8 cellular contexts compared by ENCODE assay signal in the genomic region with DNA sequence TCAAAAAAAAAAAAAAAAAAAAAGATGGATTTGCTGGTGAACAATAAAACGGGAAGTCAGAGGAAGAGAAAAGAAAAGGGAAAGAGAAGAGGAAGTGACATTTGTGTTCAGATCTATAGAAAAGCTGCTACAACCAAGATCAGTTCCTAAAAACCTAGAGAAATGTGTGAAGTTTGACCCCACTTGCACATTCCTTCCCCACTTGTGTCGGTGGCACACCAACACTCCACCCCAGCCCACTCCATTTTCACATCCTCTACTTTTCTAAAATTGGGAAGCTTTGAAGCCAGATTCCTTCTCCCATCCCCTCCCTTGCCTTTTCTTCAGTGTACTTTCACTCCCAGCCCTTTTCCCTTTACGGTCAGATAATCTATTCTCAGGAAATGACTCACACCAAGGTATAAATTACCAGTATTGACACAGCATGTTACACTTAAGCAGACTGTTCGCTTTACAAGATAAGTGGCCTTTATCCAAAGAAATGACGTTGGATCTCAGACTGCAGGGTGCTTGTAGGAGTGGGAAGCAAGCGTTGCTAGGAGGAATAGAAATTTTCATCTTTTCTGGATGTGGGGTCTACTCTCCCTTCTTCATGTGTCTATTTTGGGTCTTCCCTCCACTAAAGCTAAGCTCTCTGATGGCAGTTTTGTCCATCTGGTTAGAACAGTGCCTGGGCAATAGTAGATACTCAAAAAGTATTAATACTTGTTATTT.
DNase-seq lines count a peak whose midpoint lies in the region; TF ChIP-seq lines count a peak whose summit lies in the region.

No MANE protein-coding gene starts in this region.

- no peaks in the 10 kb centered on the region for H4K20me1 ChIP-seq in SK-N-SH (ENCODE audit: insufficient read depth)

- H3K9me3 ChIP-seq in SK-N-SH (no peaks in the 10 kb centered on the region), cardiac muscle cell (ENCODE audit: low read depth) (no peaks in the 10 kb centered on the region), stomach (no peaks in the 10 kb centered on the region), sigmoid colon (no peaks in the 10 kb centered on the region)

- no peak for TF ChIP-seq RAD21 in SK-N-SH (IDR thresholded peaks at IDR 0.05; ENCODE audit: low read length)

- WGBS in SK-N-SH (ENCODE audit: low lambda C conversion rate), result 17% methylated on average over 6 of the region's 6 CpGs
- 8 to 19% (median 10%) methylated on average over 6 of the region's 6 CpGs for WGBS in stomach, 5 donors
- WGBS in sigmoid colon, 2 donors, result 4 to 34% methylated on average over 6 of the region's 6 CpGs

- peak; percentile 46 for DNase-seq in AG04449 (ENCODE audit: low read depth, low spot score)
- peak; percentile 89 for DNase-seq in LNCaP clone FGC (ENCODE audit: low read depth)
- no peak for DNase-seq in SK-N-SH
- DNase-seq in cardiac muscle cell (ENCODE audit: low read depth in 1 of 2, low spot score in 1 of 2), result peak; percentile 32 to 93
- no peak for DNase-seq in stomach
- DNase-seq in coronary artery (ENCODE audit: low spot score), result no peak
- DNase-seq in GM10266 (ENCODE audit: extremely low spot score), result no peak
- DNase-seq in sigmoid colon, result no peak

- TF ChIP-seq EP300 in SK-N-SH (IDR thresholded peaks at IDR 0.05; ENCODE audit: borderline replicate concordance in 1 of 2, low read depth in 1 of 2, low read length in 1 of 2) (peak in 1 of 2 experiments; percentile 77; a peak in 2 of 4 replicates), stomach (IDR thresholded peaks at IDR 0.05) (no peak), sigmoid colon (IDR thresholded peaks at IDR 0.05) (no peak)

- no peaks in the 10 kb centered on the region for H3K9me2 ChIP-seq in SK-N-SH

- H2AFZ ChIP-seq in SK-N-SH (ENCODE audit: low read depth), result peak overlapping the region; percentile 65; the same call in 1 of the 2 replicates

- peak overlapping the region; percentile 53; the same call in 1 of the 2 replicates for H3K4me2 ChIP-seq in SK-N-SH

- H3K36me3 ChIP-seq in SK-N-SH (replicated peaks in 1 of 2; ENCODE audit: control insufficient read depth in 1 of 2, insufficient read depth in 2 of 2, low read length in 1 of 2) (no peaks in the 10 kb centered on the region), cardiac muscle cell (no peaks in the 10 kb centered on the region), stomach (no peaks in the 10 kb centered on the region), sigmoid colon (no peaks in the 10 kb centered on the region)

- POLR2A ChIA-PET in AG04449 (lab: Yijun Ruan, JAX) (no interaction called here), SK-N-SH (lab: Yijun Ruan, JAX) (no interaction called here)

- H3K9ac ChIP-seq in SK-N-SH, result peak overlapping the region; percentile 35; the same call in 1 of the 2 replicates

- CTCF ChIA-PET in AG04449 (lab: Yijun Ruan, JAX) (no interaction called here), SK-N-SH (lab: Yijun Ruan, JAX) (interaction anchor here (0.5 kb wide), 1 partner anchor 1989 kb away, joined by 3 read pairs; no protein-coding TSS in a partner anchor)

- H3K27ac ChIP-seq in SK-N-SH (ENCODE audit: low read depth in 2 of 2, low read length in 1 of 2) (peak overlapping the region in 1 of 2 experiments; percentile 89; a peak in 2 of 4 replicates), cardiac muscle cell (peak overlapping the region; percentile 4), stomach (peak overlapping the region; percentile 71 to 89 (median 78)), coronary artery (peak overlapping the region in 1 of 2 donors; percentile 50), sigmoid colon (peak overlapping the region in 2 of 4 donors; percentile 44 to 47)

- no peaks in the 10 kb centered on the region for H3K27me3 ChIP-seq in SK-N-SH (ENCODE audit: insufficient read depth)
- no peaks in the 10 kb centered on the region for H3K27me3 ChIP-seq in cardiac muscle cell
- H3K27me3 ChIP-seq in stomach, result no peaks in the 10 kb centered on the region
- H3K27me3 ChIP-seq in sigmoid colon, result no peaks in the 10 kb centered on the region

- H3K4me1 ChIP-seq in SK-N-SH (ENCODE audit: control insufficient read depth in 1 of 2, insufficient read depth in 2 of 2, low read depth in 1 of 2, low read length in 1 of 2) (peaks cover 0 to 21% of the 10 kb centered on the region in 2 experiments; a peak in 3 of 4 replicates), cardiac muscle cell (ENCODE audit: low read depth) (peaks cover 31% of the 10 kb centered on the region), stomach (peaks cover 0 to 64% (median 31%) of the 10 kb centered on the region in 4 donors), sigmoid colon (peaks cover 0 to 51% (median 32%) of the 10 kb centered on the region in 4 donors)

- intact Hi-C loops in stomach (cut with DNase I; ENCODE audit: low total_unique reads) (no loop called here), sigmoid colon (cut with DNase I) (no loop called here)

- no peaks in the 10 kb centered on the region for H3K79me2 ChIP-seq in SK-N-SH (ENCODE audit: insufficient read depth)

- peaks cover 9% of the 10 kb centered on the region for H3F3A ChIP-seq in SK-N-SH (replicated peaks; ENCODE audit: insufficient read depth)

- no peak for TF ChIP-seq POLR2A in stomach (IDR thresholded peaks at IDR 0.05)
- no peak for TF ChIP-seq POLR2A in sigmoid colon (IDR thresholded peaks at IDR 0.05)

- H3K4me3 ChIP-seq in AG04449 (ENCODE audit: low read depth, low read length), result no peak overlapping the region
- no peak overlapping the region for H3K4me3 ChIP-seq in LNCaP clone FGC (ENCODE audit: low read depth, low read length)
- H3K4me3 ChIP-seq in SK-N-SH (ENCODE audit: low read depth in 2 of 2, low read length in 1 of 2), result no peak overlapping the region
- H3K4me3 ChIP-seq in cardiac muscle cell, result no peak overlapping the region
- H3K4me3 ChIP-seq in stomach, result no peak overlapping the region
- no peak overlapping the region for H3K4me3 ChIP-seq in coronary artery
- no peak overlapping the region for H3K4me3 ChIP-seq in sigmoid colon

- TF ChIP-seq CTCF in AG04449 (IDR thresholded peaks at IDR 0.05; ENCODE audit: insufficient read depth, low read length, missing control alignments), result no peak
- TF ChIP-seq CTCF in LNCaP clone FGC (IDR thresholded peaks at IDR 0.05; ENCODE audit: control insufficient read depth, extremely low read depth, insufficient read depth), result no peak
- TF ChIP-seq CTCF in SK-N-SH (IDR thresholded peaks at IDR 0.05), result no peak
- no peak for TF ChIP-seq CTCF in cardiac muscle cell (IDR thresholded peaks at IDR 0.05; ENCODE audit: low read depth, low read length)
- TF ChIP-seq CTCF in stomach (IDR thresholded peaks at IDR 0.05), result no peak
- no peak for TF ChIP-seq CTCF in coronary artery (IDR thresholded peaks at IDR 0.05)
- TF ChIP-seq CTCF in GM10266 (IDR thresholded peaks at IDR 0.05; ENCODE audit: control insufficient read depth, insufficient read depth, low read depth, missing control alignments), result no peak
- TF ChIP-seq CTCF in sigmoid colon (IDR thresholded peaks at IDR 0.05), result no peak

TF ChIP-seq in SK-N-SH, 30 proteins besides CTCF, POLR2A, EP300 and RAD21 (continues in another document):
- TF ChIP-seq RXRA (IDR thresholded peaks at IDR 0.05; ENCODE audit: borderline replicate concordance, low read depth) (peak; percentile 56; the same call in 1 of the 2 replicates), RCOR1 (IDR thresholded peaks at IDR 0.05; ENCODE audit: low read length) (no peak), NFIC (IDR thresholded peaks at IDR 0.05; ENCODE audit: borderline replicate concordance) (peak; percentile 79), MXI1 (IDR thresholded peaks at IDR 0.05; ENCODE audit: low read depth, low read length) (no peak), ELF1 (IDR thresholded peaks at IDR 0.05) (no peak), YY1 (IDR thresholded peaks at IDR 0.05; ENCODE audit: low read depth) (no peak), TAF1 (IDR thresholded peaks at IDR 0.05; ENCODE audit: borderline replicate concordance, low read depth, low read length) (no peak), POLR2AphosphoS5 (IDR thresholded peaks at IDR 0.05; ENCODE audit: low read depth, low read length) (peak; percentile 35; the same call in 1 of the 2 replicates), SIN3A (IDR thresholded peaks at IDR 0.05; ENCODE audit: borderline replicate concordance, low read depth, low read length) (no peak), RFX5 (IDR thresholded peaks at IDR 0.05; ENCODE audit: low read length) (no peak), CHD2 (IDR thresholded peaks at IDR 0.05; ENCODE audit: low read length, partially characterized antibody) (no peak), GABPA (IDR thresholded peaks at IDR 0.05; ENCODE audit: low read depth) (no peak), JUND (IDR thresholded peaks at IDR 0.05) (peak; percentile 93), EZH2phosphoT487 (IDR thresholded peaks at IDR 0.05; ENCODE audit: borderline replicate concordance, low read depth) (no peak), FOSL2 (IDR thresholded peaks at IDR 0.05; ENCODE audit: borderline replicate concordance, low read depth) (peak; percentile 84), FOXJ3 (CRISPR knock-in tag; IDR thresholded peaks at IDR 0.05) (no peak)
- TF ChIP-seq, protein P1, sequence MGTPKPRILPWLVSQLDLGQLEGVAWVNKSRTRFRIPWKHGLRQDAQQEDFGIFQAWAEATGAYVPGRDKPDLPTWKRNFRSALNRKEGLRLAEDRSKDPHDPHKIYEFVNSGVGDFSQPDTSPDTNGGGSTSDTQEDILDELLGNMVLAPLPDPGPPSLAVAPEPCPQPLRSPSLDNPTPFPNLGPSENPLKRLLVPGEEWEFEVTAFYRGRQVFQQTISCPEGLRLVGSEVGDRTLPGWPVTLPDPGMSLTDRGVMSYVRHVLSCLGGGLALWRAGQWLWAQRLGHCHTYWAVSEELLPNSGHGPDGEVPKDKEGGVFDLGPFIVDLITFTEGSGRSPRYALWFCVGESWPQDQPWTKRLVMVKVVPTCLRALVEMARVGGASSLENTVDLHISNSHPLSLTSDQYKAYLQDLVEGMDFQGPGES (IDR thresholded peaks at IDR 0.05; ENCODE audit: low read depth, low read length), result no peak
- TF ChIP-seq, protein P2, sequence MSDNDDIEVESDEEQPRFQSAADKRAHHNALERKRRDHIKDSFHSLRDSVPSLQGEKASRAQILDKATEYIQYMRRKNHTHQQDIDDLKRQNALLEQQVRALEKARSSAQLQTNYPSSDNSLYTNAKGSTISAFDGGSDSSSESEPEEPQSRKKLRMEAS (IDR thresholded peaks at IDR 0.05; ENCODE audit: low read depth), result 0 out of 2 replicates have a peak, but pooled peaks have one; percentile 23

Comparison
In these comparisons a context has a peak if more than half of its experiments do, and no peak if none do; other contexts are left out.
1. DNase-seq: peak in AG04449 (single experiment), LNCaP clone FGC (single experiment) and cardiac muscle cell (2 of 2); none in SK-N-SH (single experiment), stomach (single experiment), coronary artery (single experiment), GM10266 (single experiment) and sigmoid colon (single experiment).